Comparison of ENCODE assay signal across 2 cellular contexts in genomic region chr3:195628386-195628920, GRCh38. TPM values are rescaled to one million over a fixed set of nuclear protein-coding genes. Genes with fewer than 3 reads are reported as not detected.
"Had no signal": no experiment of that assay in that cellular context is flagged by ENCODE, and none has a peak within 500 bp of the region (broad histone marks: within the 10 kb centered on the region; RNA-seq: fewer than 3 reads in every experiment).

No MANE protein-coding gene starts in this region.

RNA-seq across cellular contexts. Expression of gene APOD, which starts 44.7 kb away (rescaled TPM):
- total RNA-seq: activated CD4-positive, alpha-beta T cell treated with anti-CD3 and anti-CD28 coated beads, Interleukin-2, amount 10 ng/mL, durations not matched to agents 7 days and 5 days; SJSA1 had no signal
